Comparison of ENCODE assay signal across 8 cellular contexts in genomic region chr20:50837532-50838321, GRCh38.
A peak's percentile ranks its signal among the peaks of the same experiment; 100 is the strongest.
DNase-seq lines count a peak whose midpoint lies in the region; ATAC-seq and TF ChIP-seq lines count a peak whose summit lies in the region.

No MANE protein-coding gene starts in this region.

- peak; percentile 17 for DNase-seq in activated CD4-positive, alpha-beta T cell treated with anti-CD3 and anti-CD28 coated beads for 48 hours
- no peak for DNase-seq in activated CD4-positive, alpha-beta T cell treated with anti-CD3 and anti-CD28 coated beads for 4 hours
- DNase-seq in cardiac fibroblast (ENCODE audit: low read depth in 2 of 2) (peak; percentile 33 to 83), retinal pigment epithelial cell (ENCODE audit: low read depth) (peak; percentile 52), inferior parietal cortex (ENCODE audit: extremely low spot score) (no peak), NCI-H2171 treated with DMSO at 0.1 percent for 48 hours (lab: John Stamatoyannopoulos, UW) (no peak), NCI-H146 treated with DMSO at 0.1 percent for 48 hours (lab: John Stamatoyannopoulos, UW; ENCODE audit: unreplicated experiment) (no peak)

- H3K4me3 ChIP-seq in cardiac fibroblast (replicated peaks in 1 of 2; ENCODE audit: low read depth in 2 of 2, low read length in 2 of 2) (no peak overlapping the region), retinal pigment epithelial cell (ENCODE audit: low read length) (no peak overlapping the region)

- peak; percentile 85 for ATAC-seq in HG03457 (IDR thresholded peaks at IDR 0.05; ENCODE audit: unreplicated experiment)

- TF ChIP-seq CTCF in cardiac fibroblast (IDR thresholded peaks at IDR 0.05; ENCODE audit: low read depth, low read length), result no peak
- TF ChIP-seq CTCF in retinal pigment epithelial cell (conservative IDR thresholded peaks at IDR 0.05; ENCODE audit: low read depth, low read length), result no peak

Comparison
In these comparisons a context has a peak if more than half of its experiments do, and no peak if none do; other contexts are left out.
1. DNase-seq: peak in activated CD4-positive, alpha-beta T cell treated with anti-CD3 and anti-CD28 coated beads for 48 hours (single experiment), cardiac fibroblast (2 of 2) and retinal pigment epithelial cell (single experiment); none in activated CD4-positive, alpha-beta T cell treated with anti-CD3 and anti-CD28 coated beads for 4 hours (0 of 2), inferior parietal cortex (single experiment), NCI-H2171 treated with DMSO at 0.1 percent for 48 hours (single experiment) and NCI-H146 treated with DMSO at 0.1 percent for 48 hours (single experiment).